ENCODE assay signal across 27 cellular contexts in the genomic region with DNA sequence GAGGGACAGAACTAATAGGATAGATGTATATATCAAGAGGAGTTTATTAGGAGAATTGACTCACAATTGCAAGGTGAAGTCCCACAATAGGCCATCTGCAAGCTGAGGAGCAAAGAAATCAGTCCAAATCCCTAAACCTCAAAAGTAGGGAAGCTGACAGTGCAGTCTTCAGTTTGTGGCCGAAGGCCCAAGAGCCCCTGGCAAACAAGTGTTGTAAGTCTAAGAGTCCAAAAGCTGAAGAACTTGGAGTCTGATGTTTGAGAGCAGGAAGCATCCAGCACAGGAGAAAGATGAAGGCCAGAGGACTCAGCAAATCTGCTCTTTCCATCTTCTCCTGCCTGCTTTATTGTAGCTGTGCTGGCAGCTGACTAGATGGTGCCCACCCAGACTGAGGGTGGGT.
"Had no signal": no experiment of that assay in that cellular context is flagged by ENCODE, and none has a peak within 500 bp of the region (broad histone marks: within the 10 kb centered on the region; RNA-seq: fewer than 3 reads in every experiment).

No MANE protein-coding gene starts in this region.

- H3K36me3 Mint-ChIP-seq: stimulated activated naive B cell treated with anti-CD40 and anti-IgM and Interleukin-4, amounts not matched to agents 10 μg/mL and 1 μg/mL and 100 μg/mL, for 72 hours had no signal

- H3K27me3 ChIP-seq: heart left ventricle, hepatocyte, pancreas, right lobe of liver, stomach, tibial artery, upper lobe of right lung had no signal

- H3K9me3 Mint-ChIP-seq: naive thymus-derived CD8-positive, alpha-beta T cell; nephron; neural crest cell had no signal

- H3K27ac Mint-ChIP-seq: stimulated activated naive B cell treated with anti-CD40 and anti-IgM and Interleukin-4, amounts not matched to agents 10 μg/mL and 1 μg/mL and 100 μg/mL, for 72 hours had no signal

- ATAC-seq: heart left ventricle; left lobe of liver; naive thymus-derived CD8-positive, alpha-beta T cell; pancreas; right lobe of liver; stimulated activated naive B cell treated with anti-CD40 and anti-IgM and Interleukin-4, amounts not matched to agents 10 μg/mL and 1 μg/mL and 100 μg/mL, for 72 hours; stimulated activated naive CD8-positive, alpha-beta T cell treated with anti-CD3 and anti-CD28 coated beads, Interleukin-15, Interleukin-2, amounts not matched to agents 100 U/mL and 50 U/mL, for 24 hours; upper lobe of right lung had no signal

- DNase-seq: glutamatergic neuron; islet precursor cell; mesenchymal stem cell; naive thymus-derived CD8-positive, alpha-beta T cell; pancreas; posterior cingulate gyrus; retina; right lobe of liver; stimulated activated CD4-positive, alpha-beta T cell treated with anti-CD3 and anti-CD28 coated beads, Interleukin-12 subunit alpha, Interleukin-12 subunit beta, amount 100 ng/mL, for 4 hours; stimulated activated CD4-positive, alpha-beta T cell treated with anti-CD3 and anti-CD28 coated beads, Interleukin-15, amount 100 ng/mL, for 24 hours; stimulated activated CD4-positive, alpha-beta T cell treated with anti-CD3 and anti-CD28 coated beads, Interleukin-2, amount 100 ng/mL, for 24 hours; stimulated activated CD4-positive, alpha-beta T cell treated with anti-CD3 and anti-CD28 coated beads, Interleukin-4, amount 100 ng/mL, for 1 hour; stimulated activated naive B cell treated with anti-CD40 and anti-IgM and Interleukin-4, amounts not matched to agents 10 μg/mL and 1 μg/mL and 100 μg/mL, for 72 hours; stimulated activated naive CD8-positive, alpha-beta T cell treated with anti-CD3 and anti-CD28 coated beads, Interleukin-15, Interleukin-2, amounts not matched to agents 100 U/mL and 50 U/mL, for 24 hours; stomach; tibial artery; trophoblast cell; upper lobe of right lung had no signal

- H3K4me1 ChIP-seq: prostate gland, stomach, tibial artery, upper lobe of right lung had no signal

- H3K27ac ChIP-seq: hepatocyte, pancreas, prostate gland, right lobe of liver, stomach, thoracic aorta, tibial artery, upper lobe of right lung had no signal

- H3K4me3 Mint-ChIP-seq: naive thymus-derived CD8-positive, alpha-beta T cell; nephron; neural crest cell; stimulated activated naive B cell treated with anti-CD40 and anti-IgM and Interleukin-4, amounts not matched to agents 10 μg/mL and 1 μg/mL and 100 μg/mL, for 72 hours had no signal

- H3K36me3 ChIP-seq: heart left ventricle, pancreas, prostate gland, right lobe of liver, stomach, thoracic aorta, tibial artery, upper lobe of right lung had no signal

- H3K4me3 ChIP-seq: heart left ventricle, hepatocyte, lung, pancreas, prostate gland, right lobe of liver, skin epidermis, stomach, thoracic aorta, tibial artery, upper lobe of right lung had no signal

- H3K27me3 Mint-ChIP-seq: stimulated activated naive B cell treated with anti-CD40 and anti-IgM and Interleukin-4, amounts not matched to agents 10 μg/mL and 1 μg/mL and 100 μg/mL, for 72 hours had no signal

- H3K4me1 Mint-ChIP-seq: naive thymus-derived CD8-positive, alpha-beta T cell; neural crest cell had no signal

- H3K9me3 ChIP-seq: heart left ventricle, pancreas, prostate gland, right lobe of liver, stomach, thoracic aorta, tibial artery, upper lobe of right lung had no signal
